10 cellular contexts compared by ENCODE assay signal in genomic region chr6:52503344-52503747, GRCh38.
DNase-seq lines count a peak whose midpoint lies in the region; ATAC-seq and TF ChIP-seq lines count a peak whose summit lies in the region.
"Had no signal": no experiment of that assay in that cellular context is flagged by ENCODE, and none has a peak within 500 bp of the region (broad histone marks: within the 10 kb centered on the region; RNA-seq: fewer than 3 reads in every experiment).

No MANE protein-coding gene starts in this region.

- H2AFZ ChIP-seq in DND-41 (ENCODE audit: low read depth, low read length) (no peak overlapping the region), OCI-LY1 (ENCODE audit: low read length) (no peak overlapping the region), trophoblast cell (ENCODE audit: insufficient read depth, low read length, poor library complexity) (no peak overlapping the region)

- no peak overlapping the region for H3K4me3 ChIP-seq in DND-41 (ENCODE audit: low read depth in 1 of 2, low read length in 2 of 2)
- H3K4me3 ChIP-seq in OCI-LY1 (ENCODE audit: low read depth, low read length, poor library complexity, severe bottlenecking), result no peak overlapping the region
- no peak overlapping the region for H3K4me3 ChIP-seq in epithelial cell of esophagus (ENCODE audit: low read length)
- H3K4me3 ChIP-seq in trophoblast cell (ENCODE audit: low read depth, low read length), result no peak overlapping the region
- H3K4me3 ChIP-seq: GM12878 had no signal

- H4K8ac ChIP-seq in trophoblast cell (ENCODE audit: low read depth, low read length), result no peak overlapping the region

- no peak overlapping the region for H3K14ac ChIP-seq in trophoblast cell (ENCODE audit: low read length)

- H3K79me2 ChIP-seq in DND-41 (ENCODE audit: insufficient read depth, low read length), result no peaks in the 10 kb centered on the region
- no peaks in the 10 kb centered on the region for H3K79me2 ChIP-seq in OCI-LY1 (ENCODE audit: insufficient read depth, low read length)
- no peaks in the 10 kb centered on the region for H3K79me2 ChIP-seq in trophoblast cell (ENCODE audit: control insufficient read depth, insufficient read depth, low read length, poor library complexity)

- H3K18ac ChIP-seq in trophoblast cell (ENCODE audit: low read length), result no peak overlapping the region

- TF ChIP-seq CTCF in DND-41 (IDR thresholded peaks at IDR 0.05; ENCODE audit: borderline replicate concordance, extremely low read depth, low read length, poor library complexity, severe bottlenecking), result no peak
- peak; percentile 33 for TF ChIP-seq CTCF in OCI-LY1 (IDR thresholded peaks at IDR 0.05; ENCODE audit: low read length)
- TF ChIP-seq CTCF in epithelial cell of esophagus (IDR thresholded peaks at IDR 0.05; ENCODE audit: insufficient read depth, low read depth, low read length, missing control alignments), result peak; percentile 20

- H3K79me1 ChIP-seq in trophoblast cell (ENCODE audit: low read length), result peaks cover 5% of the 10 kb centered on the region

- H3K27me3 ChIP-seq in DND-41 (ENCODE audit: insufficient read depth, low read length, poor library complexity) (no peaks in the 10 kb centered on the region), OCI-LY1 (ENCODE audit: insufficient read depth, low read length) (no peaks in the 10 kb centered on the region), trophoblast cell (ENCODE audit: insufficient read depth, low read length) (no peaks in the 10 kb centered on the region)

- H4K20me1 ChIP-seq in DND-41 (ENCODE audit: insufficient read depth, low read length) (no peaks in the 10 kb centered on the region), OCI-LY1 (ENCODE audit: insufficient read depth, low read length) (no peaks in the 10 kb centered on the region)

- H4K91ac ChIP-seq in trophoblast cell (ENCODE audit: low read depth, low read length), result no peak overlapping the region

- H3K4me2 ChIP-seq in DND-41 (ENCODE audit: insufficient read depth, low read length) (no peak overlapping the region), OCI-LY1 (ENCODE audit: low read length) (no peak overlapping the region; the same call in 1 of the 2 replicates), trophoblast cell (ENCODE audit: low read length) (no peak overlapping the region)

- DNase-seq in DND-41 (no peak), epithelial cell of esophagus (ENCODE audit: low read depth) (peak; percentile 75), trophoblast cell (no peak), T-helper 9 cell (no peak)
- DNase-seq: naive B cell had no signal

- ATAC-seq in DND-41 (ENCODE audit: insufficient read depth, low read depth) (peak; percentile 20; the same call in 1 of the 3 replicates), GM21528 (IDR thresholded peaks at IDR 0.05; ENCODE audit: low FRiP score, unreplicated experiment) (no peak), HG03196 (IDR thresholded peaks at IDR 0.05; ENCODE audit: unreplicated experiment) (no peak), HG02763 (IDR thresholded peaks at IDR 0.05; ENCODE audit: unreplicated experiment) (no peak)
- ATAC-seq: GM12878 had no signal

- no peak overlapping the region for H3K4ac ChIP-seq in trophoblast cell (ENCODE audit: low read depth, low read length)

- WGBS in trophoblast cell (ENCODE audit: extremely low coverage, insufficient coverage, insufficient read length), result no CpG with 5 or more reads among the region's 5 CpGs

- H3K9me3 ChIP-seq in DND-41 (ENCODE audit: insufficient read depth, low read length, severe bottlenecking), result no peaks in the 10 kb centered on the region
- no peaks in the 10 kb centered on the region for H3K9me3 ChIP-seq in OCI-LY1 (ENCODE audit: low read length)
- no peaks in the 10 kb centered on the region for H3K9me3 ChIP-seq in trophoblast cell (ENCODE audit: insufficient read depth, low read depth, low read length)

- no peak overlapping the region for H3K9ac ChIP-seq in DND-41 (ENCODE audit: low read depth, low read length)
- peak overlapping the region; percentile 33; the same call in 1 of the 2 replicates for H3K9ac ChIP-seq in OCI-LY1 (ENCODE audit: low read length)
- no peak overlapping the region for H3K9ac ChIP-seq in trophoblast cell (ENCODE audit: low read length)

- no peak overlapping the region for H2BK120ac ChIP-seq in trophoblast cell (ENCODE audit: insufficient read depth, low read length, poor library complexity)

- H3K23ac ChIP-seq in trophoblast cell (ENCODE audit: low read length), result no peak overlapping the region

- H3K36me3 ChIP-seq in DND-41 (ENCODE audit: insufficient read depth, low read length) (peaks cover 52% of the 10 kb centered on the region), OCI-LY1 (ENCODE audit: insufficient read depth, low read length) (peaks cover 53% of the 10 kb centered on the region), trophoblast cell (ENCODE audit: control insufficient read depth in 1 of 2, insufficient read depth in 2 of 2, low read length in 2 of 2) (peaks cover 30 to 45% of the 10 kb centered on the region in 2 experiments)

- H2AK5ac ChIP-seq in trophoblast cell (ENCODE audit: low read length), result no peak overlapping the region

- no peak overlapping the region for H2BK5ac ChIP-seq in trophoblast cell (ENCODE audit: low read depth, low read length, poor library complexity)

- H3F3A ChIP-seq in OCI-LY1 (ENCODE audit: insufficient read depth, low read length), result peaks cover under 1% of the 10 kb centered on the region

- no peaks in the 10 kb centered on the region for H3K9me2 ChIP-seq in OCI-LY1 (ENCODE audit: low read depth, low read length)

- H4K12ac ChIP-seq in trophoblast cell (ENCODE audit: low read depth, low read length), result no peak overlapping the region

- H3K4me1 ChIP-seq in DND-41 (ENCODE audit: insufficient read depth, low read length) (no peaks in the 10 kb centered on the region), OCI-LY1 (ENCODE audit: insufficient read depth, low read length, severe bottlenecking) (peaks cover 76% of the 10 kb centered on the region), trophoblast cell (ENCODE audit: control insufficient read depth in 1 of 2, insufficient read depth in 2 of 2, low read length in 2 of 2) (peaks cover 31 to 34% of the 10 kb centered on the region in 2 experiments)

- H3K27ac ChIP-seq in DND-41 (ENCODE audit: low read length) (no peak overlapping the region), OCI-LY1 (ENCODE audit: low read depth, low read length, poor library complexity, severe bottlenecking) (peak overlapping the region; percentile 86), trophoblast cell (ENCODE audit: low read depth, low read length) (peak overlapping the region; percentile 43)

- H2BK12ac ChIP-seq in trophoblast cell (ENCODE audit: low read length), result no peak overlapping the region
